Comparison of ENCODE assay signal across 26 cellular contexts in genomic region chr7:108225531-108226181, GRCh38.
"Had no signal": no experiment of that assay in that cellular context is flagged by ENCODE, and none has a peak within 500 bp of the region (broad histone marks: within the 10 kb centered on the region; RNA-seq: fewer than 3 reads in every experiment).

No MANE protein-coding gene starts in this region.

- H3K4me2 ChIP-seq: PC-9 had no signal

- FAIRE-seq: astrocyte had no signal

- ATAC-seq: activated naive CD4-positive, alpha-beta T cell treated with anti-CD3 and anti-CD28 coated beads, Interleukin-2, amount 50 U/mL, for 72 hours; activated naive CD8-positive, alpha-beta T cell treated with anti-CD3 and anti-CD28 coated beads, Interleukin-2, amount 50 U/mL, for 24 hours; activated T-cell treated with anti-CD3 and anti-CD28 coated beads, Interleukin-2, amount 50 U/mL, for 4 hours had no signal

- H3K27me3 ChIP-seq: cardiac muscle cell had no signal

- H2AFZ ChIP-seq: PC-9 had no signal

- H3K36me3 ChIP-seq: cardiac muscle cell had no signal

- DNase-seq: activated CD4-positive, alpha-beta memory T cell treated with anti-CD3 and anti-CD28 coated beads for 36 hours; activated CD4-positive, alpha-beta T cell treated with anti-CD3 and anti-CD28 coated beads, Interleukin-2, amount 10 ng/mL, durations not matched to agents 7 days and 5 days; activated CD4-positive, CD25-positive, alpha-beta regulatory T cell; activated CD8-positive, alpha-beta memory T cell treated with anti-CD3 and anti-CD28 coated beads for 24 hours; activated effector memory CD4-positive, alpha-beta T cell treated with anti-CD3 and anti-CD28 coated beads, Interleukin-2, amount 50 U/mL, for 16 hours; activated naive CD4-positive, alpha-beta T cell treated with Interleukin-2 at 50 U/mL for 16 hours; activated naive CD8-positive, alpha-beta T cell treated with anti-CD3 and anti-CD28 coated beads, Interleukin-2, amount 50 U/mL, for 24 hours; activated T-cell treated with anti-CD3 and anti-CD28 coated beads, Interleukin-2, amount 50 U/mL, for 4 hours; amygdala; Kasumi-1; NCI-H1105 treated with DMSO at 0.1 percent for 48 hours; NCI-H1436 treated with DMSO at 0.1 percent for 48 hours; NCI-H187; NCI-H2081; NCI-H2227 treated with DMSO at 0.1 percent for 48 hours; NCI-H446 treated with DMSO at 0.1 percent for 48 hours; NCI-H524 treated with DMSO at 0.1 percent for 48 hours; NCI-H82; NK-92 treated with Interleukin-12 subunit alpha and Interleukin-12 subunit beta, amount 100 ng/mL, for 24 hours; PC-9; SHP77 treated with DMSO at 0.1 percent for 48 hours; T-helper 1 cell had no signal

- H3K4me3 ChIP-seq: cardiac muscle cell, PC-9 had no signal

- H3K27ac ChIP-seq: cardiac muscle cell, PC-9, VCaP had no signal
